ENCODE assay signal across 1 cellular context in genomic region chr5:107474724-107475489, GRCh38.
TF ChIP-seq lines count a peak whose summit lies in the region.

No MANE protein-coding gene starts in this region.

TF ChIP-seq in GM12878, 131 proteins besides CTCF, POLR2A, EP300 and RAD21 (continued from another document and continues in another):
- TF ChIP-seq NKRF (conservative IDR thresholded peaks at IDR 0.05) (no peak), ETV6 (conservative IDR thresholded peaks at IDR 0.05 in 1 of 2, IDR thresholded peaks at IDR 0.05 in 1 of 2; ENCODE audit: borderline replicate concordance in 1 of 2, low read depth in 1 of 2) (no peak), EZH2 (IDR thresholded peaks at IDR 0.05; ENCODE audit: borderline replicate concordance, control insufficient read depth, low read depth, low read length) (no peak), TCF12 (IDR thresholded peaks at IDR 0.05; ENCODE audit: low read depth, low read length) (no peak), ATF7 (IDR thresholded peaks at IDR 0.05; ENCODE audit: low read depth) (peak; percentile 81), E2F8 (IDR thresholded peaks at IDR 0.05; ENCODE audit: low read depth, partially characterized antibody) (no peak), YBX1 (IDR thresholded peaks at IDR 0.05) (no peak), TBL1XR1 (IDR thresholded peaks at IDR 0.05; ENCODE audit: low read depth, low read length) (no peak), ZNF592 (IDR thresholded peaks at IDR 0.05) (no peak), MAX (IDR thresholded peaks at IDR 0.05; ENCODE audit: low read depth, low read length) (no peak), FOXM1 (IDR thresholded peaks at IDR 0.05; ENCODE audit: low read depth, low read length) (no peak), ZNF384 (IDR thresholded peaks at IDR 0.05; ENCODE audit: borderline replicate concordance, low read depth, low read length) (no peak), TARDBP (IDR thresholded peaks at IDR 0.05; ENCODE audit: borderline replicate concordance) (no peak), SMAD5 (IDR thresholded peaks at IDR 0.05; ENCODE audit: low read depth) (no peak), RELA (IDR thresholded peaks at IDR 0.05; ENCODE audit: borderline replicate concordance, partially characterized antibody) (no peak), FOXK2 (IDR thresholded peaks at IDR 0.05) (no peak), NFIC (IDR thresholded peaks at IDR 0.05; ENCODE audit: low read depth, low read length) (peak; percentile 50), EED (IDR thresholded peaks at IDR 0.05; ENCODE audit: low read depth) (no peak), YY1 (IDR thresholded peaks at IDR 0.05; ENCODE audit: low read depth, low read length) (0 out of 2 replicates have a peak, but pooled peaks have one; percentile 9), PML (IDR thresholded peaks at IDR 0.05; ENCODE audit: low read length) (no peak), E2F4 (IDR thresholded peaks at IDR 0.05; ENCODE audit: low read depth, low read length) (no peak), CEBPB (IDR thresholded peaks at IDR 0.05; ENCODE audit: borderline replicate concordance in 1 of 2, low read depth in 2 of 2, low read length in 2 of 2) (no peak), TCF3 (IDR thresholded peaks at IDR 0.05; ENCODE audit: borderline replicate concordance, insufficient read depth, low read depth, low read length) (no peak), SUPT20H (IDR thresholded peaks at IDR 0.05; ENCODE audit: borderline replicate concordance, control insufficient read depth, low read depth, low read length) (no peak), ZNF24 (IDR thresholded peaks at IDR 0.05) (no peak), NR2C1 (IDR thresholded peaks at IDR 0.05) (no peak), STAT3 (IDR thresholded peaks at IDR 0.05; ENCODE audit: low read depth, low read length) (no peak), SMC3 (IDR thresholded peaks at IDR 0.05; ENCODE audit: borderline replicate concordance, low read length) (no peak), ELK1 (IDR thresholded peaks at IDR 0.05; ENCODE audit: low read depth, low read length) (no peak), RBBP5 (conservative IDR thresholded peaks at IDR 0.05) (no peak), ZBED1 (IDR thresholded peaks at IDR 0.05; ENCODE audit: borderline replicate concordance) (no peak), KLF5 (IDR thresholded peaks at IDR 0.05; ENCODE audit: partially characterized antibody) (no peak), ZBTB40 (IDR thresholded peaks at IDR 0.05; ENCODE audit: borderline replicate concordance) (no peak), RAD51 (IDR thresholded peaks at IDR 0.05) (no peak), CBX5 (IDR thresholded peaks at IDR 0.05; ENCODE audit: low read depth) (no peak), NFXL1 (IDR thresholded peaks at IDR 0.05; ENCODE audit: borderline replicate concordance) (no peak), HDAC2 (IDR thresholded peaks at IDR 0.05) (no peak), IKZF2 (IDR thresholded peaks at IDR 0.05) (peak; percentile 54 to 64), SRF (IDR thresholded peaks at IDR 0.05; ENCODE audit: low read depth in 2 of 2, low read length in 2 of 2) (no peak), CREB1 (IDR thresholded peaks at IDR 0.05; ENCODE audit: low read depth) (no peak), ASH2L (IDR thresholded peaks at IDR 0.05; ENCODE audit: borderline replicate concordance, low read depth) (no peak), BCL3 (IDR thresholded peaks at IDR 0.05; ENCODE audit: borderline replicate concordance, insufficient read depth, low read depth, low read length, poor library complexity, severe bottlenecking) (peak; percentile 40), PKNOX1 (IDR thresholded peaks at IDR 0.05) (no peak), ZSCAN29 (IDR thresholded peaks at IDR 0.05) (no peak), SUZ12 (IDR thresholded peaks at IDR 0.05; ENCODE audit: unreplicated experiment) (no peak), BACH1 (IDR thresholded peaks at IDR 0.05; ENCODE audit: borderline replicate concordance) (peak; percentile 40; the same call in 1 of the 2 replicates), ZNF622 (IDR thresholded peaks at IDR 0.05) (no peak), CBX3 (IDR thresholded peaks at IDR 0.05; ENCODE audit: borderline replicate concordance, low read depth) (no peak), TAF1 (IDR thresholded peaks at IDR 0.05; ENCODE audit: borderline replicate concordance, low read depth, low read length) (no peak), MXI1 (IDR thresholded peaks at IDR 0.05; ENCODE audit: low read depth, low read length) (peak; percentile 58; the same call in 1 of the 2 replicates), POU2F2 (IDR thresholded peaks at IDR 0.05; ENCODE audit: borderline replicate concordance, low read depth, low read length) (peak; percentile 53; the same call in 1 of the 3 replicates), BMI1 (IDR thresholded peaks at IDR 0.05; ENCODE audit: borderline replicate concordance) (peak; percentile 58; the same call in 1 of the 2 replicates)
